ENCODE assay signal across 27 cellular contexts in genomic region chr17:63960430-63960829, GRCh38. TPM values are rescaled to one million over a fixed set of nuclear protein-coding genes. Genes with fewer than 3 reads are reported as not detected.
A peak's percentile ranks its signal among the peaks of the same experiment; 100 is the strongest.
DNase-seq lines count a peak whose midpoint lies in the region; ATAC-seq and TF ChIP-seq lines count a peak whose summit lies in the region.
"Had no signal": no experiment of that assay in that cellular context is flagged by ENCODE, and none has a peak within 500 bp of the region (broad histone marks: within the 10 kb centered on the region; RNA-seq: fewer than 3 reads in every experiment).

No MANE protein-coding gene starts in this region.

- intact Hi-C loops in psoas muscle (cut with DNase I) (no loop called here), upper lobe of right lung (cut with DNase I) (no loop called here)

- H3K36me3 ChIP-seq in psoas muscle (ENCODE audit: insufficient read depth in 1 of 2, low read depth in 1 of 2) (peaks cover 0 to 66% of the 10 kb centered on the region in 2 donors), upper lobe of right lung (no peaks in the 10 kb centered on the region)
- H3K36me3 ChIP-seq: lower lobe of right lung, transverse colon had no signal

- peaks cover 2% of the 10 kb centered on the region for H3K9me3 Mint-ChIP-seq in glutamatergic neuron (ENCODE audit: unreplicated experiment)
- H3K9me3 Mint-ChIP-seq: activated CD4-positive, alpha-beta memory T cell treated with anti-CD3 and anti-CD28 coated beads, Interleukin-2, amount 10 ng/mL, durations not matched to agents 7 days and 5 days; activated T-helper 2 cell treated with anti-CD3 and anti-CD28 coated beads, Interferon-gamma antibody, Interleukin-2, Interleukin-4, amounts not matched to agents 10 μg/mL and 5 μg/mL and 100 μg/mL, durations not matched to agents 14 hours and 24 hours and 36 hours; CD8-positive, alpha-beta T cell; stimulated activated naive CD8-positive, alpha-beta T cell treated with anti-CD3 and anti-CD28 coated beads, Interleukin-15, amount 100 ng/mL, for 72 hours had no signal

- H3K27me3 ChIP-seq in psoas muscle (ENCODE audit: insufficient read depth in 3 of 3, low read length in 2 of 3) (no peaks in the 10 kb centered on the region), upper lobe of right lung (no peaks in the 10 kb centered on the region)
- H3K27me3 ChIP-seq: transverse colon had no signal

- DNase-seq in NCI-H82 (lab: John Stamatoyannopoulos, UW) (peak; percentile 61), NCI-H82 treated with DMSO at 0.1 percent for 48 hours (lab: John Stamatoyannopoulos, UW; ENCODE audit: unreplicated experiment) (no peak), NCI-H69 (lab: John Stamatoyannopoulos, UW) (peak; percentile 53), glutamatergic neuron (no peak), psoas muscle (no peak), SIG-M5 treated with dmso at 0.1 percent for 504 hours (lab: John Stamatoyannopoulos, UW; ENCODE audit: unreplicated experiment) (no peak), RWPE1 (ENCODE audit: low spot score) (no peak), upper lobe of right lung (no peak)
- DNase-seq: activated CD4-positive, alpha-beta memory T cell treated with anti-CD3 and anti-CD28 coated beads, Interleukin-2, amount 10 ng/mL, durations not matched to agents 7 days and 5 days; CD8-positive, alpha-beta T cell; cerebellar nuclear complex; DMS153; GOT3; islet precursor cell; lower lobe of right lung; NCI-H1048; NCI-H187 treated with DMSO at 0.1 percent for 48 hours; NCI-H526; SHP77 treated with DMSO at 0.1 percent for 48 hours; stimulated activated naive CD8-positive, alpha-beta T cell treated with anti-CD3 and anti-CD28 coated beads, Interleukin-15, amount 100 ng/mL, for 72 hours; transverse colon had no signal

- peak overlapping the region; percentile 57 for H3K4me3 Mint-ChIP-seq in glutamatergic neuron (ENCODE audit: unreplicated experiment)
- H3K4me3 Mint-ChIP-seq: activated CD4-positive, alpha-beta memory T cell treated with anti-CD3 and anti-CD28 coated beads, Interleukin-2, amount 10 ng/mL, durations not matched to agents 7 days and 5 days; activated naive CD8-positive, alpha-beta T cell; CD8-positive, alpha-beta T cell; stimulated activated naive CD8-positive, alpha-beta T cell treated with anti-CD3 and anti-CD28 coated beads, Interleukin-15, amount 100 ng/mL, for 72 hours had no signal

- TF ChIP-seq CTCF in glutamatergic neuron (IDR thresholded peaks at IDR 0.05; ENCODE audit: partially characterized antibody, unreplicated experiment) (no peak), psoas muscle (IDR thresholded peaks at IDR 0.05) (no peak), RWPE1 (conservative IDR thresholded peaks at IDR 0.05; ENCODE audit: low read depth) (no peak), upper lobe of right lung (IDR thresholded peaks at IDR 0.05) (no peak)

- no peaks in the 10 kb centered on the region for H3K9me3 ChIP-seq in psoas muscle
- no peaks in the 10 kb centered on the region for H3K9me3 ChIP-seq in upper lobe of right lung
- H3K9me3 ChIP-seq: lower lobe of right lung, transverse colon had no signal

- H3K4me3 ChIP-seq in psoas muscle (no peak overlapping the region), upper lobe of right lung (no peak overlapping the region)
- H3K4me3 ChIP-seq: transverse colon had no signal

- POLR2A ChIA-PET in RWPE1 (lab: Yijun Ruan, JAX; ENCODE audit: low non-redundant PET): no interaction called here

- H3K4me1 ChIP-seq in psoas muscle: peaks cover 63% of the 10 kb centered on the region
- peaks cover 4% of the 10 kb centered on the region for H3K4me1 ChIP-seq in upper lobe of right lung

- 21 to 24% (median 23%) methylated on average over 5 to 7 of the region's 7 CpGs for WGBS in psoas muscle, 3 donors

- peaks cover 7% of the 10 kb centered on the region for H3K4me1 Mint-ChIP-seq in glutamatergic neuron (ENCODE audit: low read depth, unreplicated experiment)

- H3K27ac ChIP-seq in psoas muscle: peak overlapping the region; percentile 89
- no peak overlapping the region for H3K27ac ChIP-seq in RWPE1
- no peak overlapping the region for H3K27ac ChIP-seq in upper lobe of right lung
- H3K27ac ChIP-seq: 22Rv1, lower lobe of right lung, transverse colon had no signal

- CTCF ChIA-PET in RWPE1 (lab: Yijun Ruan, JAX): interaction anchor here (0.8 to 1.1 kb wide), 3 partner anchors 10 to 14 kb away, joined by 3 to 4 read pairs (median 3); no protein-coding TSS in a partner anchor

- no peak for ATAC-seq in psoas muscle
- no peak for ATAC-seq in upper lobe of right lung
- ATAC-seq: CD8-positive, alpha-beta T cell; HepG2; stimulated activated naive CD8-positive, alpha-beta T cell treated with anti-CD3 and anti-CD28 coated beads, Interleukin-15, amount 100 ng/mL, for 72 hours had no signal

- no peaks in the 10 kb centered on the region for H3K27me3 Mint-ChIP-seq in glutamatergic neuron (ENCODE audit: unreplicated experiment)
- H3K27me3 Mint-ChIP-seq: activated naive CD8-positive, alpha-beta T cell; stimulated activated naive CD8-positive, alpha-beta T cell treated with anti-CD3 and anti-CD28 coated beads, Interleukin-15, amount 100 ng/mL, for 72 hours had no signal

- H3K27ac Mint-ChIP-seq in glutamatergic neuron (ENCODE audit: unreplicated experiment): no peak overlapping the region
- H3K27ac Mint-ChIP-seq: activated CD4-positive, alpha-beta memory T cell treated with anti-CD3 and anti-CD28 coated beads, Interleukin-2, amount 10 ng/mL, durations not matched to agents 7 days and 5 days; activated T-helper 2 cell treated with anti-CD3 and anti-CD28 coated beads, Interferon-gamma antibody, Interleukin-2, Interleukin-4, amounts not matched to agents 10 μg/mL and 5 μg/mL and 100 μg/mL, durations not matched to agents 14 hours and 24 hours and 36 hours; CD8-positive, alpha-beta T cell; stimulated activated naive CD8-positive, alpha-beta T cell treated with anti-CD3 and anti-CD28 coated beads, Interleukin-15, amount 100 ng/mL, for 72 hours had no signal

- H3K36me3 Mint-ChIP-seq in glutamatergic neuron (ENCODE audit: unreplicated experiment): no peaks in the 10 kb centered on the region
- H3K36me3 Mint-ChIP-seq: activated naive CD8-positive, alpha-beta T cell; CD8-positive, alpha-beta T cell had no signal

RNA-seq across cellular contexts. Expression of gene SCN4A, which starts 12.3 kb away (rescaled TPM):
- total RNA-seq in glutamatergic neuron (ENCODE audit: unreplicated experiment) (7.9 TPM), psoas muscle (100 to 1,000 TPM in 2 of 4 donors, 10 to 100 TPM in 2; 45.9 to 137 (median 98.4) TPM), upper lobe of right lung (not detected)
- 10 to 100 TPM in 2 of 3 donors, 1 to 10 TPM in 1; 3.8 to 34.9 (median 14.7) TPM for polyA plus RNA-seq in psoas muscle

RNA-seq across cellular contexts. Expression of gene CD79B, which starts 28.3 kb away (rescaled TPM):
- not detected for total RNA-seq in glutamatergic neuron (ENCODE audit: unreplicated experiment)
- total RNA-seq in psoas muscle: 1 to 10 TPM; 2.8 to 5.7 (median 4.0) TPM
- polyA plus RNA-seq in psoas muscle: 1 to 10 TPM; 1.9 to 3.8 (median 3.7) TPM
- total RNA-seq in upper lobe of right lung: 4.7 TPM
- total RNA-seq: HepG2 had no signal
- polyA plus RNA-seq: HepG2 had no signal

RNA-seq across cellular contexts. Expression of gene PRR29, which starts 37.7 kb away (rescaled TPM):
- total RNA-seq in glutamatergic neuron (ENCODE audit: unreplicated experiment) (not detected), psoas muscle (under 1 TPM in 3 of 4 donors, not detected in 1; 0.19 to 0.47 (median 0.25) TPM), upper lobe of right lung (0.43 TPM)
- under 1 TPM; 0.09 to 0.13 (median 0.11) TPM for polyA plus RNA-seq in psoas muscle
- total RNA-seq: transverse colon had no signal

RNA-seq across cellular contexts. Expression of gene GH1, which starts 41.8 kb away (rescaled TPM):
- not detected for total RNA-seq in glutamatergic neuron (ENCODE audit: unreplicated experiment)
- total RNA-seq in psoas muscle: not detected
- not detected for polyA plus RNA-seq in psoas muscle
- not detected for total RNA-seq in upper lobe of right lung
- total RNA-seq: activated CD4-positive, alpha-beta memory T cell treated with anti-CD3 and anti-CD28 coated beads, Interleukin-2, amount 10 ng/mL, durations not matched to agents 7 days and 5 days; activated T-helper 2 cell treated with anti-CD3 and anti-CD28 coated beads, Interferon-gamma antibody, Interleukin-2, Interleukin-4, amounts not matched to agents 10 μg/mL and 5 μg/mL and 100 μg/mL, durations not matched to agents 14 hours and 24 hours and 36 hours; CD8-positive, alpha-beta T cell; HepG2; lower lobe of right lung; mucosa of gallbladder; posterior vena cava; transverse colon had no signal
- polyA plus RNA-seq: HepG2 had no signal

RNA-seq across cellular contexts. Expression of gene CSHL1, which starts 49.4 kb away (rescaled TPM):
- total RNA-seq in glutamatergic neuron (ENCODE audit: unreplicated experiment) (not detected), psoas muscle (not detected), upper lobe of right lung (not detected)
- not detected for polyA plus RNA-seq in psoas muscle
- total RNA-seq: activated CD4-positive, alpha-beta memory T cell treated with anti-CD3 and anti-CD28 coated beads, Interleukin-2, amount 10 ng/mL, durations not matched to agents 7 days and 5 days; activated T-helper 2 cell treated with anti-CD3 and anti-CD28 coated beads, Interferon-gamma antibody, Interleukin-2, Interleukin-4, amounts not matched to agents 10 μg/mL and 5 μg/mL and 100 μg/mL, durations not matched to agents 14 hours and 24 hours and 36 hours; CD8-positive, alpha-beta T cell; HepG2; lower lobe of right lung; mucosa of gallbladder; posterior vena cava; transverse colon had no signal
- polyA plus RNA-seq: HepG2 had no signal

Comparison
In these comparisons a context has a peak if more than half of its experiments do, and no peak if none do; other contexts are left out.
1. DNase-seq: peak in NCI-H82 (single experiment) and NCI-H69 (single experiment); none in NCI-H82 treated with DMSO at 0.1 percent for 48 hours (single experiment), glutamatergic neuron (single experiment), psoas muscle (0 of 2), SIG-M5 treated with dmso at 0.1 percent for 504 hours (single experiment), RWPE1 (single experiment) and upper lobe of right lung (single experiment).